ENCODE assay signal across 25 cellular contexts in the genomic region with DNA sequence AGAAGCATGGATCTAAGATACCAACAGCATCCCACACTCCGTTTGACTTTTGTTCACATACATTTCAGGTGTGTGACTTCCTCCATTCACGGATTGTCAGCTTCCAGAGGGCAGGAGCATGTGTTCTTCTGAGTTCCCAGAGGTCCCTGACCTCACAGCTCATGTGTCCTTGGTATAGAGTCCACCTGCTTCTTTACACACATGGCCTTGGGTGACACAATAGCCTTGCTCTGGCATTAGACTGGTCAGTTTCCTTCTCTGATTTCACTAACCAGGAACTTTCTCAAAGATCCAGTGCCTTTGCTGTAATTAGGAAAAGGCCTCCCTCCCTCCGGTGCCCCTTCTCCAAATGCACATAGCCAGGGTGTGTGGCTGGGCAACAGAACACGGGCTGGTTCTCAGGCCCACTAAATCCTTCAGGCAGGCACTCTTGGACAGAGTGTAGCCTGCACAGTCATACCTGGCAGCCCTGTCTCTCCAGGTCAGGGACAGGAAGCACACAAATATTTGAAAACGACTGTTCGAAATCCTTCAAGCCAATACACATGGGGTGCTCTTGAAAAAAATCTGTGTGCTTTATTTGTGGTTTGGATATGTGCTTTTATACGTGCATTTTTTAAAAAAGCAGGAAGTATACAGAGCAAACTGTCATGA.
"Had no signal": no experiment of that assay in that cellular context is flagged by ENCODE, and none has a peak within 500 bp of the region (broad histone marks: within the 10 kb centered on the region; RNA-seq: fewer than 3 reads in every experiment).

No MANE protein-coding gene starts in this region.

- ATAC-seq: activated CD4-positive, alpha-beta T cell treated with anti-CD3 and anti-CD28 coated beads for 36 hours; activated T-cell treated with anti-CD3 and anti-CD28 coated beads, Interleukin-2, amount 50 U/mL, for 4 hours; activated T-helper 17 cell treated with anti-CD3 and anti-CD28 coated beads, Interleukin-2, amount 50 U/mL, for 72 hours; left cardiac atrium; naive thymus-derived CD4-positive, alpha-beta T cell; stimulated activated memory B cell treated with anti-CD40 and anti-IgM and Interleukin-4, amounts not matched to agents 10 μg/mL and 1 μg/mL and 100 μg/mL, for 72 hours had no signal

- H3K4me3 Mint-ChIP-seq: activated CD4-positive, alpha-beta T cell treated with anti-CD3 and anti-CD28 coated beads for 36 hours; activated naive CD8-positive, alpha-beta T cell treated with anti-CD3 and anti-CD28 coated beads for 36 hours; activated T-cell treated with anti-CD3 and anti-CD28 coated beads, Interleukin-2, amount 50 U/mL, for 4 hours; activated T-helper 17 cell treated with anti-CD3 and anti-CD28 coated beads, Interleukin-2, amount 50 U/mL, for 72 hours; mesothelial cell of epicardium; stimulated activated memory B cell treated with anti-CD40 and anti-IgM and Interleukin-4, amounts not matched to agents 10 μg/mL and 1 μg/mL and 100 μg/mL, for 72 hours; T-helper 2 cell treated with Interferon-gamma antibody and Interleukin-4, amounts not matched to agents 5 μg/mL and 100 μg/mL, for 36 hours had no signal

- DNase-seq: activated CD4-positive, alpha-beta T cell treated with anti-CD3 and anti-CD28 coated beads for 36 hours; activated CD4-positive, alpha-beta T cell treated with anti-CD3 and anti-CD28 coated beads, Interleukin-2, amount 50 U/mL, for 48 hours; activated CD4-positive, CD25-positive, alpha-beta regulatory T cell; activated naive CD4-positive, alpha-beta T cell; activated naive CD8-positive, alpha-beta T cell treated with anti-CD3 and anti-CD28 coated beads for 36 hours; activated T-cell treated with anti-CD3 and anti-CD28 coated beads, Interleukin-2, amount 50 U/mL, for 4 hours; amniotic stem cell; brain microvascular endothelial cell; foreskin fibroblast; hippocampal formation; left cardiac atrium; nucleus accumbens; stimulated activated CD4-positive, alpha-beta T cell treated with anti-CD3 and anti-CD28 coated beads, Interleukin-1b, Interleukin-23, amount 100 ng/mL, for 48 hours; stimulated activated CD4-positive, alpha-beta T cell treated with anti-CD3 and anti-CD28 coated beads, Interleukin-4, amount 100 ng/mL, for 4 hours; stimulated activated CD8-positive, alpha-beta memory T cell treated with anti-CD3 and anti-CD28 coated beads, Interleukin-4, amount 100 ng/mL, for 48 hours; stomach; tibial artery had no signal

- H3K36me3 Mint-ChIP-seq: activated naive CD8-positive, alpha-beta T cell treated with anti-CD3 and anti-CD28 coated beads for 36 hours; mesothelial cell of epicardium; stimulated activated memory B cell treated with anti-CD40 and anti-IgM and Interleukin-4, amounts not matched to agents 10 μg/mL and 1 μg/mL and 100 μg/mL, for 72 hours had no signal

- FAIRE-seq: astrocyte, endothelial cell of umbilical vein, keratinocyte had no signal

- H3K4me1 Mint-ChIP-seq: activated T-helper 17 cell treated with anti-CD3 and anti-CD28 coated beads, Interleukin-2, amount 50 U/mL, for 72 hours; stimulated activated memory B cell treated with anti-CD40 and anti-IgM and Interleukin-4, amounts not matched to agents 10 μg/mL and 1 μg/mL and 100 μg/mL, for 72 hours had no signal

- H3K27ac Mint-ChIP-seq: activated CD4-positive, alpha-beta T cell treated with anti-CD3 and anti-CD28 coated beads for 36 hours; activated naive CD8-positive, alpha-beta T cell treated with anti-CD3 and anti-CD28 coated beads for 36 hours; activated T-helper 17 cell treated with anti-CD3 and anti-CD28 coated beads, Interleukin-2, amount 50 U/mL, for 72 hours; mesothelial cell of epicardium; stimulated activated memory B cell treated with anti-CD40 and anti-IgM and Interleukin-4, amounts not matched to agents 10 μg/mL and 1 μg/mL and 100 μg/mL, for 72 hours; T-helper 2 cell treated with Interferon-gamma antibody and Interleukin-4, amounts not matched to agents 5 μg/mL and 100 μg/mL, for 36 hours had no signal

- H3K9me3 Mint-ChIP-seq: activated naive CD8-positive, alpha-beta T cell treated with anti-CD3 and anti-CD28 coated beads for 36 hours; activated T-cell treated with anti-CD3 and anti-CD28 coated beads, Interleukin-2, amount 50 U/mL, for 4 hours; activated T-helper 17 cell treated with anti-CD3 and anti-CD28 coated beads, Interleukin-2, amount 50 U/mL, for 72 hours; mesothelial cell of epicardium; T-helper 2 cell treated with Interferon-gamma antibody and Interleukin-4, amounts not matched to agents 5 μg/mL and 100 μg/mL, for 36 hours had no signal

- H3K27me3 Mint-ChIP-seq: activated CD4-positive, alpha-beta T cell treated with anti-CD3 and anti-CD28 coated beads for 36 hours; activated naive CD8-positive, alpha-beta T cell treated with anti-CD3 and anti-CD28 coated beads for 36 hours; stimulated activated memory B cell treated with anti-CD40 and anti-IgM and Interleukin-4, amounts not matched to agents 10 μg/mL and 1 μg/mL and 100 μg/mL, for 72 hours had no signal
